In the genomic region with DNA sequence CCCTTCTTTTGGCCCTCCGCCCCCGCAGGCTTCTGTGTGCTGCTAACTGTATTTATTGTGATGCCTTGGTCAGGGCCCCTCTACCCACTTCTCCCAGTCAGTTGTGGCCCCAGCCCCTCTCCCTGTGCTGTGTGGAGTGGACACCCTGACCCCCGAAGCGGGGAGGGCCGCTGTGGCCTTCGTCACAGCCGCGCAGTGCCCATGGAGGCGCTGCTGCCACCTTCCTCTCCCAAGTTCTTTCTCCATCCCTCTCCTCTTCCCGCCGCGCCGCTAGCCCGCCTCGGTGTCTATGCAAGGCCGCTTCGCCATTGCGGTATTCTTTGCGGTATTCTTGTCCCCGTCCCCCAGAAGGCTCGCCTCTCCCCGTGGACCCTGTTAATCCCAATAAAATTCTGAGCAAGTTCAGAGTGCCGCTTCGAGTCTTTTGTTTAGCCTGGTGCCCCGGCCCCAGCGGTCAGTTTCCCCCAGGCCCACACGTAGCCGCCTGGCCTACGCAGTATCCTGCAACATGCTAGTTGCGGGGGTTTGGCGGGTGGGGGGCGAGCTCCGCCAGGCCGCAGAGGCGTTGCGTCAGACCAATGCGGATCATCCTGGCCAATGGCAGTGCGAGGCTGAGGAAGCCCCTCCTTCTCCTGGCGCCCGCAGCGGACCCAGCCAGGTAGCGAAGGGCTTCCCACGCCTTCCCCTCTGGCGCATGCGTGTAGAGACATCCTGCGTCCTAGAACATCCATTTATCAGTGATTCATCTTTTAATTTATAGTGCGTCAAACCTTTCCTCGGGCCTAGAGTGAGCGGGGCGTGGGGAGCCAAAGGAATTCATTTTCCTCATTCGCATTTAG, we compare ENCODE assay signal across 8 cellular contexts. TPM values are rescaled to one million over a fixed set of nuclear protein-coding genes. Genes with fewer than 3 reads are reported as not detected.
DNase-seq lines count a peak whose midpoint lies in the region; ATAC-seq, FAIRE-seq and TF ChIP-seq lines count a peak whose summit lies in the region.

No MANE protein-coding gene starts in this region.

- peak overlapping the region; percentile 85 to 91 (median 87) for H3K4me3 Mint-ChIP-seq in T-cell
- H3K4me3 Mint-ChIP-seq in astrocyte (ENCODE audit: unreplicated experiment) = peak overlapping the region; percentile 84

- H3K36me3 Mint-ChIP-seq in T-cell (peaks cover 19% of the 10 kb centered on the region), astrocyte (ENCODE audit: low read depth, unreplicated experiment) (peaks cover 10% of the 10 kb centered on the region)

- peaks cover 29% of the 10 kb centered on the region for H3K79me2 ChIP-seq in astrocyte (ENCODE audit: insufficient read depth, low read length)

- DNase-seq in ELF-1 (ENCODE audit: low read depth, low spot score) (peak; percentile 96), T-cell (peak; percentile 50 to 90 (median 82)), astrocyte (ENCODE audit: low read depth) (peak; percentile 76), hippocampal formation (lab: John Stamatoyannopoulos, UW) (peak; percentile 43 to 45), pulmonary artery endothelial cell (ENCODE audit: low read depth, low spot score) (peak; percentile 46), NAMALWA (ENCODE audit: low spot score) (no peak)

- H3K27ac ChIP-seq in astrocyte (ENCODE audit: low read depth, low read length) (peak overlapping the region; percentile 86), urinary bladder (ENCODE audit: low read depth) (peak overlapping the region; percentile 94)

- H3K4me2 ChIP-seq in astrocyte (ENCODE audit: low read length) = peak overlapping the region; percentile 95

- no peak for TF ChIP-seq CTCF in astrocyte (IDR thresholded peaks at IDR 0.05; ENCODE audit: insufficient read depth, low read depth, low read length)

- peaks cover 0 to 12% of the 10 kb centered on the region in 2 donors for H3K27me3 Mint-ChIP-seq in T-cell
- no peaks in the 10 kb centered on the region for H3K27me3 Mint-ChIP-seq in astrocyte (ENCODE audit: low read depth, unreplicated experiment)

- H3K9me3 Mint-ChIP-seq in T-cell (no peaks in the 10 kb centered on the region), astrocyte (ENCODE audit: unreplicated experiment) (no peaks in the 10 kb centered on the region)

- H3K36me3 ChIP-seq in astrocyte (ENCODE audit: insufficient read depth, low read length) (peaks cover 10% of the 10 kb centered on the region), urinary bladder (ENCODE audit: insufficient read depth) (peaks cover 2% of the 10 kb centered on the region)

- H3K4me3 ChIP-seq in astrocyte (ENCODE audit: insufficient read depth, low read depth, low read length) (peak overlapping the region; percentile 61), urinary bladder (ENCODE audit: low read depth, low read length) (peak overlapping the region; percentile 2)

- peak overlapping the region; percentile 88 for H3K9ac ChIP-seq in astrocyte (ENCODE audit: low read length)

- ATAC-seq in HG03378 (IDR thresholded peaks at IDR 0.05; ENCODE audit: unreplicated experiment) (peak; percentile 50), T-cell (replicated peaks in 1 of 4) (peak; percentile 70 to 76 (median 75))

- FAIRE-seq in astrocyte (lab: Jason Lieb, UNC) = peak; percentile 82

- no peaks in the 10 kb centered on the region for H3K9me3 ChIP-seq in astrocyte (ENCODE audit: insufficient read depth, low read depth, low read length)

- H3K4me1 ChIP-seq in astrocyte (ENCODE audit: insufficient read depth, low read length) (peaks cover 18% of the 10 kb centered on the region), urinary bladder (ENCODE audit: insufficient read depth) (no peaks in the 10 kb centered on the region)

- H3K27ac Mint-ChIP-seq in T-cell = peak overlapping the region; percentile 96 to 99
- peak overlapping the region; percentile 84 for H3K27ac Mint-ChIP-seq in astrocyte (ENCODE audit: unreplicated experiment)

- 20% methylated on average over 51 of the region's 51 CpGs for WGBS in urinary bladder

- H2AFZ ChIP-seq in astrocyte (ENCODE audit: low read depth, low read length) = peak overlapping the region; percentile 54

- CTCF ChIA-PET in T-cell (lab: Charles Lee) = no interaction called here

- no peaks in the 10 kb centered on the region for H3K27me3 ChIP-seq in astrocyte (ENCODE audit: insufficient read depth, low read length)

- POLR2A ChIA-PET in T-cell (lab: Charles Lee) = interaction anchor here (0.6 to 0.7 kb wide), 2 partner anchors 15 to 624 kb away, joined by 4 read pairs; no protein-coding TSS in a partner anchor

- H3K4me1 Mint-ChIP-seq in T-cell (peaks cover 48 to 62% (median 49%) of the 10 kb centered on the region in 3 donors), astrocyte (ENCODE audit: low read depth, unreplicated experiment) (peaks cover 19% of the 10 kb centered on the region)

- peaks cover 45% of the 10 kb centered on the region for H4K20me1 ChIP-seq in astrocyte (ENCODE audit: insufficient read depth, low read length)

RNA-seq across cellular contexts. Expression of a gene that starts 5.6 kb away (rescaled TPM):
- 10 to 100 TPM; 14.9 to 21.2 (median 17.0) TPM for total RNA-seq in T-cell
- total RNA-seq in astrocyte = 5.9 and 6.8 TPM in 2 replicates
- 4.6 and 5.7 TPM in 2 replicates for total RNA-seq in pulmonary artery endothelial cell
- 33.1 TPM for total RNA-seq in urinary bladder
- polyA plus RNA-seq in urinary bladder = 4.2 TPM

RNA-seq across cellular contexts. Expression of a gene that starts 6.2 kb away (rescaled TPM):
- total RNA-seq in T-cell = 100 to 1,000 TPM; 126 to 253 (median 141) TPM
- 30.7 and 31.5 TPM in 2 replicates for total RNA-seq in astrocyte
- 9.8 and 10.0 TPM in 2 replicates for total RNA-seq in pulmonary artery endothelial cell
- total RNA-seq in urinary bladder = 18.9 TPM
- 105 TPM for polyA plus RNA-seq in urinary bladder

RNA-seq across cellular contexts. Expression of a gene that starts 39.8 kb away (rescaled TPM):
- under 1 TPM in 4 of 5 donors, not detected in 1; 0.12 to 0.50 (median 0.17) TPM for total RNA-seq in T-cell
- 8.1 and 8.2 TPM in 2 replicates for total RNA-seq in astrocyte
- 2.7 and 3.2 TPM in 2 replicates for total RNA-seq in pulmonary artery endothelial cell
- 5.6 TPM for total RNA-seq in urinary bladder
- polyA plus RNA-seq in urinary bladder = 1.5 TPM
